ENCODE assay signal across 1 cellular context in the genomic region with DNA sequence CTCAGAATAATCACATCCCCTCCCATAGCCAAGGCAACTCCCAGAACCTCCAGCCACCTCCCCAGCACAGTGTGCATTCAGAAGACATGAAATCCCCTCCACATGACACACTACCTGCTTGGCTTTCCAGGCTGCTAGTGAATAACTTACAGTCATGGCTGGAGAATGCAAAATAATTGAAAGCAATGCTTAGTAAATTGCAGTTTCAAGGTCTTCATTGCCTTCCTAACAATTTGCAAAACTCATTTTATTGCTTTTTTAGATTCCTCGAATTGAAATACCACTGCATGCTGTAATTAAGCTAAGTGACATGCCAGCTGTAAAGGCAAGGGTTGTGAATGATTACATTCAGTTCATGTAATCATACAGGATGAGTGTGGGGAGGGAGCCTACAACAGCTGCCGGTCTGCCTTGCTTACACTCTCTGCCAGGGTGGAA.
TF ChIP-seq lines count a peak whose summit lies in the region.

No MANE protein-coding gene starts in this region.

TF ChIP-seq in HepG2, 621 proteins besides CTCF, POLR2A, EP300 and RAD21:
- TF ChIP-seq ZNF7 (CRISPR knock-in tag; IDR thresholded peaks at IDR 0.05): no peak
- TF ChIP-seq, protein P1, sequence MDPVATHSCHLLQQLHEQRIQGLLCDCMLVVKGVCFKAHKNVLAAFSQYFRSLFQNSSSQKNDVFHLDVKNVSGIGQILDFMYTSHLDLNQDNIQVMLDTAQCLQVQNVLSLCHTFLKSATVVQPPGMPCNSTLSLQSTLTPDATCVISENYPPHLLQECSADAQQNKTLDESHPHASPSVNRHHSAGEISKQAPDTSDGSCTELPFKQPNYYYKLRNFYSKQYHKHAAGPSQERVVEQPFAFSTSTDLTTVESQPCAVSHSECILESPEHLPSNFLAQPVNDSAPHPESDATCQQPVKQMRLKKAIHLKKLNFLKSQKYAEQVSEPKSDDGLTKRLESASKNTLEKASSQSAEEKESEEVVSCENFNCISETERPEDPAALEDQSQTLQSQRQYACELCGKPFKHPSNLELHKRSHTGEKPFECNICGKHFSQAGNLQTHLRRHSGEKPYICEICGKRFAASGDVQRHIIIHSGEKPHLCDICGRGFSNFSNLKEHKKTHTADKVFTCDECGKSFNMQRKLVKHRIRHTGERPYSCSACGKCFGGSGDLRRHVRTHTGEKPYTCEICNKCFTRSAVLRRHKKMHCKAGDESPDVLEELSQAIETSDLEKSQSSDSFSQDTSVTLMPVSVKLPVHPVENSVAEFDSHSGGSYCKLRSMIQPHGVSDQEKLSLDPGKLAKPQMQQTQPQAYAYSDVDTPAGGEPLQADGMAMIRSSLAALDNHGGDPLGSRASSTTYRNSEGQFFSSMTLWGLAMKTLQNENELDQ (CRISPR knock-in tag; IDR thresholded peaks at IDR 0.05; ENCODE audit: borderline replicate concordance): no peak
- TF ChIP-seq SOX5 (CRISPR knock-in tag; IDR thresholded peaks at IDR 0.05; ENCODE audit: borderline replicate concordance): no peak
- no peak for TF ChIP-seq SP140L (CRISPR knock-in tag; IDR thresholded peaks at IDR 0.05; ENCODE audit: borderline replicate concordance)
- TF ChIP-seq ZNF724P (CRISPR knock-in tag; IDR thresholded peaks at IDR 0.05; ENCODE audit: borderline replicate concordance): no peak
- no peak for TF ChIP-seq PHF21A (CRISPR knock-in tag; IDR thresholded peaks at IDR 0.05)
- no peak for TF ChIP-seq ZNF281 (CRISPR knock-in tag; IDR thresholded peaks at IDR 0.05; ENCODE audit: borderline replicate concordance)
- no peak for TF ChIP-seq NCOA2 (CRISPR knock-in tag; IDR thresholded peaks at IDR 0.05)
- no peak for TF ChIP-seq ZNF224 (CRISPR knock-in tag; IDR thresholded peaks at IDR 0.05)
- TF ChIP-seq IRF2 (CRISPR knock-in tag; IDR thresholded peaks at IDR 0.05): no peak
- TF ChIP-seq TCF12 (IDR thresholded peaks at IDR 0.05): no peak
- TF ChIP-seq TCF12 (CRISPR knock-in tag; IDR thresholded peaks at IDR 0.05): no peak
- no peak for TF ChIP-seq ZBTB20 (CRISPR knock-in tag; IDR thresholded peaks at IDR 0.05; ENCODE audit: borderline replicate concordance, low read depth)
- no peak for TF ChIP-seq SKI (IDR thresholded peaks at IDR 0.05; ENCODE audit: partially characterized antibody)
- TF ChIP-seq MAZ (IDR thresholded peaks at IDR 0.05; ENCODE audit: borderline replicate concordance, low read depth, low read length): no peak
- TF ChIP-seq MAZ (CRISPR knock-in tag; IDR thresholded peaks at IDR 0.05; ENCODE audit: low read depth): no peak
- TF ChIP-seq, protein P2, sequence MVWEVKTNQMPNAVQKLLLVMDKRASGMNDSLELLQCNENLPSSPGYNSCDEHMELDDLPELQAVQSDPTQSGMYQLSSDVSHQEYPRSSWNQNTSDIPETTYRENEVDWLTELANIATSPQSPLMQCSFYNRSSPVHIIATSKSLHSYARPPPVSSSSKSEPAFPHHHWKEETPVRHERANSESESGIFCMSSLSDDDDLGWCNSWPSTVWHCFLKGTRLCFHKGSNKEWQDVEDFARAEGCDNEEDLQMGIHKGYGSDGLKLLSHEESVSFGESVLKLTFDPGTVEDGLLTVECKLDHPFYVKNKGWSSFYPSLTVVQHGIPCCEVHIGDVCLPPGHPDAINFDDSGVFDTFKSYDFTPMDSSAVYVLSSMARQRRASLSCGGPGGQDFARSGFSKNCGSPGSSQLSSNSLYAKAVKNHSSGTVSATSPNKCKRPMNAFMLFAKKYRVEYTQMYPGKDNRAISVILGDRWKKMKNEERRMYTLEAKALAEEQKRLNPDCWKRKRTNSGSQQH (CRISPR knock-in tag; IDR thresholded peaks at IDR 0.05; ENCODE audit: low read depth): no peak
- no peak for TF ChIP-seq DZIP1 (CRISPR knock-in tag; IDR thresholded peaks at IDR 0.05)
- TF ChIP-seq, protein P3, sequence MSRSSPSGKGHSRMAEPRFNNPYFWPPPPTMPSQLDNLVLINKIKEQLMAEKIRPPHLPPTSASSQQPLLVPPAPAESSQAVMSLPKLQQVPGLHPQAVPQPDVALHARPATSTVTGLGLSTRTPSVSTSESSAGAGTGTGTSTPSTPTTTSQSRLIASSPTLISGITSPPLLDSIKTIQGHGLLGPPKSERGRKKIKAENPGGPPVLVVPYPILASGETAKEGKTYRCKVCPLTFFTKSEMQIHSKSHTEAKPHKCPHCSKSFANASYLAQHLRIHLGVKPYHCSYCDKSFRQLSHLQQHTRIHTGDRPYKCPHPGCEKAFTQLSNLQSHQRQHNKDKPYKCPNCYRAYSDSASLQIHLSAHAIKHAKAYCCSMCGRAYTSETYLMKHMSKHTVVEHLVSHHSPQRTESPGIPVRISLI (CRISPR knock-in tag; IDR thresholded peaks at IDR 0.05; ENCODE audit: borderline replicate concordance): no peak
- TF ChIP-seq CREB1 (IDR thresholded peaks at IDR 0.05): no peak
- TF ChIP-seq CREB1 (CRISPR knock-in tag; IDR thresholded peaks at IDR 0.05): no peak
